ENCODE assay signal across 10 cellular contexts in genomic region chr5:97425511-97425910, GRCh38.
DNase-seq lines count a peak whose midpoint lies in the region; ATAC-seq, FAIRE-seq and TF ChIP-seq lines count a peak whose summit lies in the region.
"Had no signal": no experiment of that assay in that cellular context is flagged by ENCODE, and none has a peak within 500 bp of the region (broad histone marks: within the 10 kb centered on the region; RNA-seq: fewer than 3 reads in every experiment).

No MANE protein-coding gene starts in this region.

- H3K4me3 Mint-ChIP-seq in stimulated activated naive B cell treated with anti-CD40 and anti-IgM and Interleukin-4, amounts not matched to agents 10 μg/mL and 1 μg/mL and 100 μg/mL, for 72 hours: no peak overlapping the region
- H3K4me3 Mint-ChIP-seq: activated T-helper 17 cell treated with anti-CD3 and anti-CD28 coated beads, Interleukin-2, amount 50 U/mL, for 72 hours had no signal

- H2BK15ac ChIP-seq in mesenchymal stem cell (ENCODE audit: low read depth, poor library complexity, severe bottlenecking): no peak overlapping the region

- H3K4ac ChIP-seq in mesenchymal stem cell (ENCODE audit: low read depth in 1 of 2, low read length in 2 of 2): no peak overlapping the region

- no peaks in the 10 kb centered on the region for H3K36me3 ChIP-seq in endothelial cell of umbilical vein (ENCODE audit: control insufficient read depth in 2 of 2, extremely low read depth in 1 of 2, insufficient read depth in 2 of 2, low read length in 2 of 2)
- H3K36me3 ChIP-seq in smooth muscle cell (ENCODE audit: low read depth): no peaks in the 10 kb centered on the region
- no peaks in the 10 kb centered on the region for H3K36me3 ChIP-seq in mesenchymal stem cell (ENCODE audit: control insufficient read depth in 1 of 2, insufficient read depth in 2 of 2, low read depth in 1 of 2, low read length in 2 of 2)
- H3K36me3 ChIP-seq: heart left ventricle had no signal

- H2BK120ac ChIP-seq in mesenchymal stem cell (ENCODE audit: low read depth, low read length): no peak overlapping the region

- H3K9ac ChIP-seq in endothelial cell of umbilical vein (replicated peaks; ENCODE audit: extremely low read depth, insufficient read depth, low read length) (no peak overlapping the region), smooth muscle cell (ENCODE audit: low read depth) (no peak overlapping the region), mesenchymal stem cell (ENCODE audit: low read length) (no peak overlapping the region)

- BruUV-seq in endothelial cell of umbilical vein (replicated peaks; lab: Mats Ljungman, UMichigan): no TSS peak

- TF ChIP-seq POLR2A in endothelial cell of umbilical vein (IDR thresholded peaks at IDR 0.05; ENCODE audit: low read depth, low read length): no peak

- POLR2A ChIA-PET in endothelial cell of umbilical vein (lab: Charles Lee): no interaction called here

- H3K36me3 Mint-ChIP-seq in stimulated activated naive B cell treated with anti-CD40 and anti-IgM and Interleukin-4, amounts not matched to agents 10 μg/mL and 1 μg/mL and 100 μg/mL, for 72 hours: no peaks in the 10 kb centered on the region

- H3K27ac Mint-ChIP-seq in stimulated activated naive B cell treated with anti-CD40 and anti-IgM and Interleukin-4, amounts not matched to agents 10 μg/mL and 1 μg/mL and 100 μg/mL, for 72 hours: no peak overlapping the region
- H3K27ac Mint-ChIP-seq: activated T-helper 17 cell treated with anti-CD3 and anti-CD28 coated beads, Interleukin-2, amount 50 U/mL, for 72 hours had no signal

- no peaks in the 10 kb centered on the region for H3K27me3 ChIP-seq in endothelial cell of umbilical vein (ENCODE audit: control insufficient read depth in 2 of 2, insufficient read depth in 2 of 2, low read length in 2 of 2)
- no peaks in the 10 kb centered on the region for H3K27me3 ChIP-seq in smooth muscle cell (ENCODE audit: low read depth)
- H3K27me3 ChIP-seq in mesenchymal stem cell (ENCODE audit: control insufficient read depth in 1 of 2, insufficient read depth in 1 of 2, low read length in 2 of 2): no peaks in the 10 kb centered on the region
- H3K27me3 ChIP-seq: heart left ventricle had no signal

- no peak overlapping the region for H2AK5ac ChIP-seq in mesenchymal stem cell (ENCODE audit: low read length, severe bottlenecking)

- H3K79me1 ChIP-seq in mesenchymal stem cell (replicated peaks; ENCODE audit: low read length, poor library complexity, severe bottlenecking): no peaks in the 10 kb centered on the region

- H3K4me1 ChIP-seq in endothelial cell of umbilical vein (ENCODE audit: control insufficient read depth, extremely low read depth, insufficient read depth, low read length) (no peaks in the 10 kb centered on the region), smooth muscle cell (ENCODE audit: low read depth) (no peaks in the 10 kb centered on the region), mesenchymal stem cell (ENCODE audit: control insufficient read depth, insufficient read depth, low read depth, low read length) (no peaks in the 10 kb centered on the region)
- H3K4me1 ChIP-seq: heart left ventricle had no signal

- no peak overlapping the region for H3K27ac ChIP-seq in endothelial cell of umbilical vein (ENCODE audit: insufficient read depth, low read depth, low read length)
- H3K27ac ChIP-seq in smooth muscle cell (ENCODE audit: low read depth): no peak overlapping the region
- H3K27ac ChIP-seq in mesenchymal stem cell (ENCODE audit: low read length, poor library complexity, severe bottlenecking): no peak overlapping the region
- H3K27ac ChIP-seq: heart left ventricle had no signal

- H4K20me1 ChIP-seq in endothelial cell of umbilical vein (replicated peaks; ENCODE audit: control insufficient read depth, extremely low read depth, insufficient read depth, low read length) (no peaks in the 10 kb centered on the region), smooth muscle cell (ENCODE audit: low read depth) (no peaks in the 10 kb centered on the region)

- H3K27me3 Mint-ChIP-seq in stimulated activated naive B cell treated with anti-CD40 and anti-IgM and Interleukin-4, amounts not matched to agents 10 μg/mL and 1 μg/mL and 100 μg/mL, for 72 hours: no peaks in the 10 kb centered on the region

- no peak overlapping the region for H3K23ac ChIP-seq in mesenchymal stem cell (ENCODE audit: low read length in 2 of 2)

- no peaks in the 10 kb centered on the region for H3K9me1 ChIP-seq in endothelial cell of umbilical vein (replicated peaks; ENCODE audit: control insufficient read depth, extremely low read depth, insufficient read depth, low read length)

- no peak for ATAC-seq in stimulated activated naive B cell treated with anti-CD40 and anti-IgM and Interleukin-4, amounts not matched to agents 10 μg/mL and 1 μg/mL and 100 μg/mL, for 72 hours (replicated peaks)
- ATAC-seq: activated T-helper 17 cell treated with anti-CD3 and anti-CD28 coated beads, Interleukin-2, amount 50 U/mL, for 72 hours; heart left ventricle had no signal

- H2AFZ ChIP-seq in endothelial cell of umbilical vein (ENCODE audit: low read depth, low read length) (no peak overlapping the region), smooth muscle cell (ENCODE audit: low read depth) (no peak overlapping the region), mesenchymal stem cell (ENCODE audit: low read depth, low read length) (no peak overlapping the region)

- no peak overlapping the region for H3K4me2 ChIP-seq in endothelial cell of umbilical vein (ENCODE audit: insufficient read depth, low read length)
- H3K4me2 ChIP-seq in smooth muscle cell: no peak overlapping the region
- H3K4me2 ChIP-seq in mesenchymal stem cell (ENCODE audit: low read length, poor library complexity, severe bottlenecking): no peak overlapping the region

- H3K9me3 ChIP-seq in endothelial cell of umbilical vein (replicated peaks; ENCODE audit: control insufficient read depth, insufficient read depth, low read length): no peaks in the 10 kb centered on the region
- H3K9me3 ChIP-seq in smooth muscle cell (replicated peaks; ENCODE audit: low read depth): no peaks in the 10 kb centered on the region
- no peaks in the 10 kb centered on the region for H3K9me3 ChIP-seq in mesenchymal stem cell (ENCODE audit: control insufficient read depth, low read length)
- H3K9me3 ChIP-seq: heart left ventricle had no signal

- dilution Hi-C loops in endothelial cell of umbilical vein (cut with MboI; ENCODE audit: extremely low pct_ligation_motif_present, low sequenced_read_pairs): no loop called here

- no peak overlapping the region for H3K14ac ChIP-seq in mesenchymal stem cell (ENCODE audit: low read length in 2 of 2)

- 86% methylated on average over 4 of the region's 4 CpGs for WGBS in smooth muscle cell (ENCODE audit: low lambda C conversion rate)
- WGBS in mesenchymal stem cell: 61% methylated on average over 2 of the region's 4 CpGs

- H3K4me3 ChIP-seq in endothelial cell of umbilical vein (replicated peaks in 1 of 3; ENCODE audit: insufficient read depth in 1 of 3, low read depth in 1 of 3, low read length in 3 of 3) (no peak overlapping the region), smooth muscle cell (no peak overlapping the region), mesenchymal stem cell (ENCODE audit: insufficient read depth in 1 of 2, low read depth in 1 of 2, low read length in 2 of 2) (no peak overlapping the region)
- H3K4me3 ChIP-seq: heart left ventricle had no signal

- peak; percentile 10 for DNase-seq in activated naive CD4-positive, alpha-beta T cell treated with anti-CD3 and anti-CD28 coated beads, Interleukin-2, amount 50 U/mL, for 16 hours
- DNase-seq in activated naive CD4-positive, alpha-beta T cell (lab: John Stamatoyannopoulos, UW): no peak
- DNase-seq in NAMALWA (ENCODE audit: low spot score): peak; percentile 9
- peak; percentile 24 for DNase-seq in endothelial cell of umbilical vein (ENCODE audit: low read depth, low spot score)
- DNase-seq in smooth muscle cell (lab: John Stamatoyannopoulos, UW; ENCODE audit: unreplicated experiment): no peak
- no peak for DNase-seq in stimulated activated naive B cell treated with anti-CD40 and anti-IgM and Interleukin-4, amounts not matched to agents 10 μg/mL and 1 μg/mL and 100 μg/mL, for 72 hours
- no peak for DNase-seq in mesenchymal stem cell
- DNase-seq in kidney tubule cell (ENCODE audit: low spot score): no peak
- DNase-seq: heart left ventricle had no signal

- H3K9me3 Mint-ChIP-seq in stimulated activated naive B cell treated with anti-CD40 and anti-IgM and Interleukin-4, amounts not matched to agents 10 μg/mL and 1 μg/mL and 100 μg/mL, for 72 hours: no peaks in the 10 kb centered on the region
- H3K9me3 Mint-ChIP-seq: activated T-helper 17 cell treated with anti-CD3 and anti-CD28 coated beads, Interleukin-2, amount 50 U/mL, for 72 hours had no signal

- H2BK5ac ChIP-seq in mesenchymal stem cell (ENCODE audit: low read depth, low read length, poor library complexity, severe bottlenecking): no peak overlapping the region

- H2BK12ac ChIP-seq in mesenchymal stem cell (ENCODE audit: low read length in 2 of 2): no peak overlapping the region

- H4K91ac ChIP-seq in mesenchymal stem cell (ENCODE audit: low read length): no peak overlapping the region

- FAIRE-seq in endothelial cell of umbilical vein (lab: Jason Lieb, UNC): no peak

- H3K4me1 Mint-ChIP-seq in stimulated activated naive B cell treated with anti-CD40 and anti-IgM and Interleukin-4, amounts not matched to agents 10 μg/mL and 1 μg/mL and 100 μg/mL, for 72 hours: no peaks in the 10 kb centered on the region
- H3K4me1 Mint-ChIP-seq: activated T-helper 17 cell treated with anti-CD3 and anti-CD28 coated beads, Interleukin-2, amount 50 U/mL, for 72 hours had no signal

- H3F3A ChIP-seq in smooth muscle cell (ENCODE audit: low read depth): no peaks in the 10 kb centered on the region

- no peaks in the 10 kb centered on the region for H3K79me2 ChIP-seq in endothelial cell of umbilical vein (ENCODE audit: control insufficient read depth, insufficient read depth, low read length)
- no peaks in the 10 kb centered on the region for H3K79me2 ChIP-seq in smooth muscle cell (ENCODE audit: low read depth)

- CTCF ChIA-PET in endothelial cell of umbilical vein (lab: Charles Lee): interaction anchor here (0.7 to 2.3 kb wide), 7 partner anchors 9 to 1372 kb away, joined by 3 to 17 read pairs (median 6); no protein-coding TSS in a partner anchor

- TF ChIP-seq CTCF in endothelial cell of umbilical vein (IDR thresholded peaks at IDR 0.05; ENCODE audit: extremely low read depth in 1 of 2, insufficient read depth in 1 of 2, low read depth in 1 of 2, low read length in 2 of 2): peak; percentile 36 to 43
- peak; percentile 22 for TF ChIP-seq CTCF in smooth muscle cell (IDR thresholded peaks at IDR 0.05; ENCODE audit: borderline replicate concordance, insufficient read depth, poor library complexity, severe bottlenecking)

- intact Hi-C loops in endothelial cell of umbilical vein (cut with micrococcal nuclease): loop anchor here (1.0 to 10.0 kb wide), 2 partner anchors 1189 to 1343 kb away; no protein-coding TSS in a partner anchor

- H4K8ac ChIP-seq in mesenchymal stem cell (ENCODE audit: low read length): no peak overlapping the region

- no peak overlapping the region for H3K18ac ChIP-seq in mesenchymal stem cell (ENCODE audit: low read depth in 1 of 2, low read length in 2 of 2)

TF ChIP-seq in endothelial cell of umbilical vein, 7 proteins besides CTCF, POLR2A, EP300 and RAD21 (continues in another document):
- TF ChIP-seq FOS (IDR thresholded peaks at IDR 0.05; ENCODE audit: borderline replicate concordance, insufficient read depth, low read length): no peak

Comparison
In these comparisons a context has a peak if more than half of its experiments do, and no peak if none do; other contexts are left out.
1. DNase-seq: peak in activated naive CD4-positive, alpha-beta T cell treated with anti-CD3 and anti-CD28 coated beads, Interleukin-2, amount 50 U/mL, for 16 hours (single experiment), NAMALWA (single experiment) and endothelial cell of umbilical vein (single experiment); none in activated naive CD4-positive, alpha-beta T cell (0 of 4), smooth muscle cell (single experiment), stimulated activated naive B cell treated with anti-CD40 and anti-IgM and Interleukin-4, amounts not matched to agents 10 μg/mL and 1 μg/mL and 100 μg/mL, for 72 hours (single experiment), mesenchymal stem cell (single experiment) and kidney tubule cell (single experiment).